In genomic region chr1:95028954-95029353, GRCh38 we compare ENCODE assay signal across 20 cellular contexts. TPM values are rescaled to one million over a fixed set of nuclear protein-coding genes. Genes with fewer than 3 reads are reported as not detected.
DNase-seq lines count a peak whose midpoint lies in the region; ATAC-seq and TF ChIP-seq lines count a peak whose summit lies in the region.
"Had no signal": no experiment of that assay in that cellular context is flagged by ENCODE, and none has a peak within 500 bp of the region (broad histone marks: within the 10 kb centered on the region; RNA-seq: fewer than 3 reads in every experiment).

No MANE protein-coding gene starts in this region.

- H3K4me2 ChIP-seq in HCT116 (ENCODE audit: low read length) = no peak overlapping the region
- H3K4me2 ChIP-seq: BLaER1, GM23338 had no signal

- H3K79me2 ChIP-seq in HCT116 (ENCODE audit: insufficient read depth, low read length) = no peaks in the 10 kb centered on the region

- H3K4me1 Mint-ChIP-seq in activated CD4-positive, alpha-beta T cell treated with anti-CD3 and anti-CD28 coated beads, Interleukin-2, amount 10 ng/mL, durations not matched to agents 7 days and 5 days = no peaks in the 10 kb centered on the region
- H3K4me1 Mint-ChIP-seq in activated T-helper 17 cell treated with anti-CD3 and anti-CD28 coated beads, Interleukin-2, amount 50 U/mL, for 72 hours = no peaks in the 10 kb centered on the region
- H3K4me1 Mint-ChIP-seq in stimulated activated effector memory CD8-positive, alpha-beta T cell treated with anti-CD3 and anti-CD28 coated beads, Interleukin-12 subunit alpha, Interleukin-12 subunit beta, amount 100 ng/mL, for 72 hours = no peaks in the 10 kb centered on the region
- H3K4me1 Mint-ChIP-seq: B cell; CD4-positive, CD25-positive, alpha-beta regulatory T cell; GM23338; H9 had no signal

- POLR2A ChIA-PET in activated CD4-positive, alpha-beta T cell treated with anti-CD3 and anti-CD28 coated beads, Interleukin-2, amount 10 ng/mL, durations not matched to agents 7 days and 5 days (lab: Charles Lee) = no interaction called here
- POLR2A ChIA-PET in HCT116 (lab: Charles Lee) = no interaction called here

- no peaks in the 10 kb centered on the region for H3K36me3 Mint-ChIP-seq in activated CD4-positive, alpha-beta T cell treated with anti-CD3 and anti-CD28 coated beads, Interleukin-2, amount 10 ng/mL, durations not matched to agents 7 days and 5 days (ENCODE audit: low read depth)
- peaks cover 22% of the 10 kb centered on the region for H3K36me3 Mint-ChIP-seq in activated T-helper 17 cell treated with anti-CD3 and anti-CD28 coated beads, Interleukin-2, amount 50 U/mL, for 72 hours (ENCODE audit: low read depth)
- H3K36me3 Mint-ChIP-seq in stimulated activated effector memory CD8-positive, alpha-beta T cell treated with anti-CD3 and anti-CD28 coated beads, Interleukin-12 subunit alpha, Interleukin-12 subunit beta, amount 100 ng/mL, for 72 hours = no peaks in the 10 kb centered on the region

- no peaks in the 10 kb centered on the region for H3K9me2 ChIP-seq in HCT116 (ENCODE audit: insufficient read depth)

- H4K20me1 ChIP-seq in HCT116 (ENCODE audit: insufficient read depth) = no peaks in the 10 kb centered on the region
- H4K20me1 ChIP-seq: BLaER1 had no signal

- H3K9me3 ChIP-seq in HCT116 (ENCODE audit: control insufficient read depth in 1 of 2, insufficient read depth in 1 of 2, low read depth in 1 of 2, low read length in 2 of 2) (no peaks in the 10 kb centered on the region), psoas muscle (peaks cover 6% of the 10 kb centered on the region)
- H3K9me3 ChIP-seq: Caco-2 had no signal

- no peak overlapping the region for H3K9ac ChIP-seq in HCT116 (ENCODE audit: low read length)
- H3K9ac ChIP-seq: BLaER1 had no signal

- peaks cover 7% of the 10 kb centered on the region for H3K9me3 Mint-ChIP-seq in activated CD4-positive, alpha-beta T cell treated with anti-CD3 and anti-CD28 coated beads, Interleukin-2, amount 10 ng/mL, durations not matched to agents 7 days and 5 days
- H3K9me3 Mint-ChIP-seq in activated T-helper 17 cell treated with anti-CD3 and anti-CD28 coated beads, Interleukin-2, amount 50 U/mL, for 72 hours = no peaks in the 10 kb centered on the region
- H3K9me3 Mint-ChIP-seq in stimulated activated effector memory CD8-positive, alpha-beta T cell treated with anti-CD3 and anti-CD28 coated beads, Interleukin-12 subunit alpha, Interleukin-12 subunit beta, amount 100 ng/mL, for 72 hours = peaks cover 3% of the 10 kb centered on the region

- no peak overlapping the region for H3K4me3 Mint-ChIP-seq in activated CD4-positive, alpha-beta T cell treated with anti-CD3 and anti-CD28 coated beads, Interleukin-2, amount 10 ng/mL, durations not matched to agents 7 days and 5 days
- H3K4me3 Mint-ChIP-seq in activated T-helper 17 cell treated with anti-CD3 and anti-CD28 coated beads, Interleukin-2, amount 50 U/mL, for 72 hours = no peak overlapping the region
- H3K4me3 Mint-ChIP-seq in stimulated activated effector memory CD8-positive, alpha-beta T cell treated with anti-CD3 and anti-CD28 coated beads, Interleukin-12 subunit alpha, Interleukin-12 subunit beta, amount 100 ng/mL, for 72 hours = no peak overlapping the region
- H3K4me3 Mint-ChIP-seq: B cell; CD4-positive, CD25-positive, alpha-beta regulatory T cell; CD8-positive, alpha-beta T cell; GM23338; H9 had no signal

- no peak overlapping the region for H3K4me3 ChIP-seq in HCT116 (replicated peaks in 1 of 2; ENCODE audit: low read depth in 1 of 2, low read length in 2 of 2)
- no peak overlapping the region for H3K4me3 ChIP-seq in psoas muscle
- H3K4me3 ChIP-seq: BLaER1, GM12878, GM23338 had no signal

- H3K27ac Mint-ChIP-seq in activated CD4-positive, alpha-beta T cell treated with anti-CD3 and anti-CD28 coated beads, Interleukin-2, amount 10 ng/mL, durations not matched to agents 7 days and 5 days = no peak overlapping the region
- no peak overlapping the region for H3K27ac Mint-ChIP-seq in activated T-helper 17 cell treated with anti-CD3 and anti-CD28 coated beads, Interleukin-2, amount 50 U/mL, for 72 hours
- no peak overlapping the region for H3K27ac Mint-ChIP-seq in stimulated activated effector memory CD8-positive, alpha-beta T cell treated with anti-CD3 and anti-CD28 coated beads, Interleukin-12 subunit alpha, Interleukin-12 subunit beta, amount 100 ng/mL, for 72 hours
- H3K27ac Mint-ChIP-seq: B cell; CD4-positive, CD25-positive, alpha-beta regulatory T cell; CD8-positive, alpha-beta T cell; GM23338; H9 had no signal

- DNase-seq in activated CD4-positive, alpha-beta T cell treated with anti-CD3 and anti-CD28 coated beads for 48 hours = peak; percentile 6
- DNase-seq in activated CD4-positive, alpha-beta T cell treated with anti-CD3 and anti-CD28 coated beads, Interleukin-2, amount 10 ng/mL, durations not matched to agents 7 days and 5 days = no peak
- DNase-seq in HCT116 (ENCODE audit: low read depth, low spot score) (no peak), psoas muscle (no peak), islet precursor cell (no peak)
- DNase-seq in stimulated activated effector memory CD8-positive, alpha-beta T cell treated with anti-CD3 and anti-CD28 coated beads, Interleukin-12 subunit alpha, Interleukin-12 subunit beta, amount 100 ng/mL, for 72 hours (ENCODE audit: low spot score in 2 of 2) = no peak
- DNase-seq: Caco-2; CD4-positive, CD25-positive, alpha-beta regulatory T cell; CD8-positive, alpha-beta T cell; DMS153; DND-41; GDM1; H9 had no signal

- BruUV-seq in HCT116 (replicated peaks; lab: Mats Ljungman, UMichigan) = no TSS peak

- no peak for TF ChIP-seq POLR2A in HCT116 (IDR thresholded peaks at IDR 0.05; ENCODE audit: borderline replicate concordance, extremely low read depth, insufficient read depth, insufficient read length)

- TF ChIP-seq CTCF in HCT116 (IDR thresholded peaks at IDR 0.05 in 2 of 3, conservative IDR thresholded peaks at IDR 0.05 in 1 of 3; ENCODE audit: borderline replicate concordance in 1 of 3, insufficient read depth in 1 of 3, low read depth in 2 of 3, low read length in 2 of 3) (no peak), psoas muscle (IDR thresholded peaks at IDR 0.05) (no peak)

- H3K27me3 ChIP-seq in HCT116 (ENCODE audit: insufficient read depth, low read length) = no peaks in the 10 kb centered on the region
- H3K27me3 ChIP-seq in psoas muscle (ENCODE audit: insufficient read depth in 3 of 3, low read length in 2 of 3) = no peaks in the 10 kb centered on the region
- H3K27me3 ChIP-seq: BLaER1 had no signal

- H2AFZ ChIP-seq in HCT116 (ENCODE audit: low read depth, low read length, poor library complexity, severe bottlenecking) = no peak overlapping the region
- H2AFZ ChIP-seq: GM23338 had no signal

- H3K4me1 ChIP-seq in HCT116 (ENCODE audit: control insufficient read depth in 1 of 2, insufficient read depth in 2 of 2, low read length in 2 of 2) = peaks cover 3% of the 10 kb centered on the region in 2 experiments; a peak in 3 of 4 replicates
- H3K4me1 ChIP-seq in psoas muscle = no peaks in the 10 kb centered on the region
- H3K4me1 ChIP-seq: BLaER1, Caco-2 had no signal

- H3K36me3 ChIP-seq in HCT116 (ENCODE audit: control insufficient read depth in 1 of 2, insufficient read depth in 2 of 2, low read length in 2 of 2) = no peaks in the 10 kb centered on the region
- H3K36me3 ChIP-seq in psoas muscle (ENCODE audit: insufficient read depth in 1 of 2, low read depth in 1 of 2) = peaks cover 8 to 18% of the 10 kb centered on the region in 2 donors

- ATAC-seq in HCT116 = no peak
- peak; percentile 91 for ATAC-seq in activated T-helper 17 cell treated with anti-CD3 and anti-CD28 coated beads, Interleukin-2, amount 50 U/mL, for 72 hours (replicated peaks)
- peak; percentile 67 for ATAC-seq in stimulated activated effector memory CD8-positive, alpha-beta T cell treated with anti-CD3 and anti-CD28 coated beads, Interleukin-12 subunit alpha, Interleukin-12 subunit beta, amount 100 ng/mL, for 72 hours
- no peak for ATAC-seq in psoas muscle
- ATAC-seq: CD8-positive, alpha-beta T cell; GM12878; GM23338 had no signal

- TF ChIP-seq RAD21 in HCT116 (IDR thresholded peaks at IDR 0.05; ENCODE audit: low read depth) = no peak

- no peak overlapping the region for H3K27ac ChIP-seq in HCT116 (ENCODE audit: low read depth, low read length)
- H3K27ac ChIP-seq in psoas muscle = no peak overlapping the region
- H3K27ac ChIP-seq: 22Rv1, BLaER1, C4-2B had no signal

- H3K27me3 Mint-ChIP-seq in activated CD4-positive, alpha-beta T cell treated with anti-CD3 and anti-CD28 coated beads, Interleukin-2, amount 10 ng/mL, durations not matched to agents 7 days and 5 days = no peaks in the 10 kb centered on the region
- H3K27me3 Mint-ChIP-seq in activated T-helper 17 cell treated with anti-CD3 and anti-CD28 coated beads, Interleukin-2, amount 50 U/mL, for 72 hours = no peaks in the 10 kb centered on the region
- H3K27me3 Mint-ChIP-seq: B cell; CD4-positive, CD25-positive, alpha-beta regulatory T cell had no signal

- CTCF ChIA-PET in activated CD4-positive, alpha-beta T cell treated with anti-CD3 and anti-CD28 coated beads, Interleukin-2, amount 10 ng/mL, durations not matched to agents 7 days and 5 days (lab: Charles Lee) = interaction anchor here (0.8 to 1.1 kb wide), 2 partner anchors 14 to 175 kb away, joined by 3 to 6 read pairs; no protein-coding TSS in a partner anchor
- CTCF ChIA-PET in HCT116 (lab: Charles Lee) = no interaction called here

- RAD21 ChIA-PET in HCT116 (lab: Charles Lee; ENCODE audit: low non-redundant PET in 1 of 2, low total read pairs in 2 of 2, uncharacterized antibody in 2 of 2, unreplicated experiment in 2 of 2) = no interaction called here

- intact Hi-C loops in HCT116 (cut with micrococcal nuclease) (no loop called here), psoas muscle (cut with DNase I) (no loop called here)

TF ChIP-seq in HCT116, 20 proteins besides CTCF, POLR2A, EP300 and RAD21:
- 0 out of 2 replicates have a peak, but pooled peaks have one; percentile 10 for TF ChIP-seq EGR1 (IDR thresholded peaks at IDR 0.05; ENCODE audit: low read depth)
- TF ChIP-seq CBX3 (IDR thresholded peaks at IDR 0.05; ENCODE audit: low read depth) = no peak

RNA-seq across cellular contexts. Expression of gene ALG14, which starts 43.8 kb away (rescaled TPM):
- 1 to 10 TPM; 2.3 to 3.4 TPM for total RNA-seq in activated CD4-positive, alpha-beta T cell treated with anti-CD3 and anti-CD28 coated beads, Interleukin-2, amount 10 ng/mL, durations not matched to agents 7 days and 5 days
- 5.7 TPM for total RNA-seq in HCT116 (2021; ENCODE audit: unreplicated experiment)
- polyA plus RNA-seq in HCT116 (2012) = 3.0 and 5.0 TPM in 2 replicates
- total RNA-seq in activated T-helper 17 cell treated with anti-CD3 and anti-CD28 coated beads, Interleukin-2, amount 50 U/mL, for 72 hours = 1 to 10 TPM; 6.2 to 7.8 TPM
- 1 to 10 TPM; 1.8 to 2.7 (median 2.4) TPM for total RNA-seq in psoas muscle
- polyA plus RNA-seq in psoas muscle = 1 to 10 TPM in 1 of 3 donors, under 1 TPM in 2; 0.48 to 2.1 (median 0.95) TPM

Comparison
In these comparisons a context has a peak if more than half of its experiments do, and no peak if none do; other contexts are left out.
1. ATAC-seq: peak in activated T-helper 17 cell treated with anti-CD3 and anti-CD28 coated beads, Interleukin-2, amount 50 U/mL, for 72 hours (single experiment) and stimulated activated effector memory CD8-positive, alpha-beta T cell treated with anti-CD3 and anti-CD28 coated beads, Interleukin-12 subunit alpha, Interleukin-12 subunit beta, amount 100 ng/mL, for 72 hours (single experiment); none in HCT116 (single experiment) and psoas muscle (0 of 4).